In the genomic region with DNA sequence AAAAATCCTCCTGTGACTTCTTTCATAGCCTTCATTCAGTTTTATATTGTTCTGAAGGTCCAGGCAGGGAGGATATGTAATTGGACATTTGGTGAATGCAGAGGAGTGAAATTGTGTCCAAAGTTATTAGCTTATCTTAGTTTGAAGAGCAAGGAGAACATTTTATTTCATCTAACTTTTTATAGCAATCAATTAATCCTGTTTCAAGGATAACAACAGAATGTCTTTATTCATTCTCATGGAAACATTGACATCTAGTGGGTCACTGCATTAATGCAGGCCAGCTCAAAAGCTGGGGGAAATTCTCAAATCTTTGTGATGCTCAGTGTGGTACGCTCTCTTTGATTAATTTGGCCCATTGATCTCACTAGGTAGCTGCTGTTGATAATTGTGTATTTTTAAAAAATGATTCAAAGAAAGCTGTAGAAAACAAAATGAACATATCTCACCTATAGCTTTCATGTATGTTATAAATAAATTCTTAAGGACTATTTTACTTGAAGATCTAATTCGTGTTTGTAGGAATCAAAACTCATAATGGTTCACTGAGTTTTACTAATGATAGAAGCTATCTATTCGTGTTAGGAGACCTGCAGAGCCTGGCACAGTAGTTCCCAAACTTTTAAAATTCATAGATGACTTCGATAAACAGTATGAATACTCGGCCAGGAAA, we compare ENCODE assay signal across 8 cellular contexts.
DNase-seq lines count a peak whose midpoint lies in the region; ATAC-seq and TF ChIP-seq lines count a peak whose summit lies in the region.

No MANE protein-coding gene starts in this region.

- H3K4me1 Mint-ChIP-seq in activated T-helper 17 cell treated with anti-CD3 and anti-CD28 coated beads, Interleukin-2, amount 50 U/mL, for 72 hours, result no peaks in the 10 kb centered on the region

- ATAC-seq in GM18858 (IDR thresholded peaks at IDR 0.05; ENCODE audit: unreplicated experiment), result peak; percentile 66
- no peak for ATAC-seq in GM18517 (IDR thresholded peaks at IDR 0.05; ENCODE audit: unreplicated experiment)
- no peak for ATAC-seq in activated T-helper 17 cell treated with anti-CD3 and anti-CD28 coated beads, Interleukin-2, amount 50 U/mL, for 72 hours (replicated peaks)

- H2AFZ ChIP-seq in SK-N-SH (ENCODE audit: low read depth), result 0 out of 2 replicates have a peak overlapping the region, but pooled peaks have one; percentile 8

- no peak overlapping the region for H3K27ac Mint-ChIP-seq in activated T-helper 17 cell treated with anti-CD3 and anti-CD28 coated beads, Interleukin-2, amount 50 U/mL, for 72 hours

- CTCF ChIA-PET in SK-N-SH (lab: Yijun Ruan, JAX), result interaction anchor here (0.6 to 2.4 kb wide), 38 partner anchors 9 to 1720 kb away, joined by 3 to 18 read pairs (median 4); a partner anchor contains a TSS

- H3F3A ChIP-seq in SK-N-SH (replicated peaks; ENCODE audit: insufficient read depth), result peaks cover 31% of the 10 kb centered on the region

- TF ChIP-seq CTCF in SK-N-SH (IDR thresholded peaks at IDR 0.05), result peak; percentile 95
- TF ChIP-seq CTCF in fibroblast of the aortic adventitia (IDR thresholded peaks at IDR 0.05; ENCODE audit: insufficient read depth, low read length), result peak; percentile 82

- no peak overlapping the region; a peak in 1 of 4 replicates for H3K4me3 ChIP-seq in SK-N-SH (ENCODE audit: low read depth in 2 of 2, low read length in 1 of 2)
- H3K4me3 ChIP-seq in fibroblast of the aortic adventitia (ENCODE audit: low read depth, low read length), result no peak overlapping the region

- H3K36me3 ChIP-seq in SK-N-SH (replicated peaks in 1 of 2; ENCODE audit: control insufficient read depth in 1 of 2, insufficient read depth in 2 of 2, low read length in 1 of 2), result no peaks in the 10 kb centered on the region

- no peak overlapping the region for H3K9ac ChIP-seq in SK-N-SH

- H3K27me3 ChIP-seq in SK-N-SH (ENCODE audit: insufficient read depth), result no peaks in the 10 kb centered on the region

- H3K27ac ChIP-seq in SK-N-SH (ENCODE audit: low read depth in 2 of 2, low read length in 1 of 2), result peak overlapping the region; percentile 84 to 95

- POLR2A ChIA-PET in SK-N-SH (lab: Yijun Ruan, JAX), result no interaction called here

- no peaks in the 10 kb centered on the region for H3K9me3 Mint-ChIP-seq in activated T-helper 17 cell treated with anti-CD3 and anti-CD28 coated beads, Interleukin-2, amount 50 U/mL, for 72 hours

- no peaks in the 10 kb centered on the region for H3K9me3 ChIP-seq in SK-N-SH

- DNase-seq in COLO668 (lab: John Stamatoyannopoulos, UW; ENCODE audit: unreplicated experiment) (peak; percentile 25), LoVo (ENCODE audit: low spot score) (peak; percentile 24), SK-N-SH (peak; percentile 52), fibroblast of the aortic adventitia (ENCODE audit: low read depth) (peak; percentile 72), occipital lobe (lab: John Stamatoyannopoulos, UW) (peak; percentile 1)

- no peaks in the 10 kb centered on the region for H4K20me1 ChIP-seq in SK-N-SH (ENCODE audit: insufficient read depth)

- H3K27me3 Mint-ChIP-seq in activated T-helper 17 cell treated with anti-CD3 and anti-CD28 coated beads, Interleukin-2, amount 50 U/mL, for 72 hours, result peaks cover 11% of the 10 kb centered on the region

- H3K36me3 Mint-ChIP-seq in activated T-helper 17 cell treated with anti-CD3 and anti-CD28 coated beads, Interleukin-2, amount 50 U/mL, for 72 hours (ENCODE audit: low read depth), result no peaks in the 10 kb centered on the region

- H3K4me3 Mint-ChIP-seq in activated T-helper 17 cell treated with anti-CD3 and anti-CD28 coated beads, Interleukin-2, amount 50 U/mL, for 72 hours, result no peak overlapping the region

- H3K4me1 ChIP-seq in SK-N-SH (ENCODE audit: control insufficient read depth in 1 of 2, insufficient read depth in 2 of 2, low read depth in 1 of 2, low read length in 1 of 2), result peaks cover 21 to 28% of the 10 kb centered on the region in 2 experiments

- H3K4me2 ChIP-seq in SK-N-SH, result no peak overlapping the region

- H3K79me2 ChIP-seq in SK-N-SH (ENCODE audit: insufficient read depth), result no peaks in the 10 kb centered on the region

- 67% methylated on average over 5 of the region's 5 CpGs for WGBS in SK-N-SH (ENCODE audit: low lambda C conversion rate)

- no peak for TF ChIP-seq EP300 in SK-N-SH (IDR thresholded peaks at IDR 0.05; ENCODE audit: borderline replicate concordance in 1 of 2, low read depth in 1 of 2, low read length in 1 of 2)

- peak; percentile 97 for TF ChIP-seq RAD21 in SK-N-SH (IDR thresholded peaks at IDR 0.05; ENCODE audit: low read length)

- H3K9me2 ChIP-seq in SK-N-SH, result no peaks in the 10 kb centered on the region

TF ChIP-seq in SK-N-SH, 30 proteins besides CTCF, POLR2A, EP300 and RAD21:
- TF ChIP-seq TAF1 (IDR thresholded peaks at IDR 0.05; ENCODE audit: borderline replicate concordance, low read depth, low read length) (no peak), TCF12 (IDR thresholded peaks at IDR 0.05) (no peak), JUND (IDR thresholded peaks at IDR 0.05) (no peak), FOXJ3 (CRISPR knock-in tag; IDR thresholded peaks at IDR 0.05) (no peak), SMC3 (IDR thresholded peaks at IDR 0.05; ENCODE audit: low read depth, low read length) (peak; percentile 61), RCOR1 (IDR thresholded peaks at IDR 0.05; ENCODE audit: low read length) (0 out of 2 replicates have a peak, but pooled peaks have one; percentile 17)
- TF ChIP-seq, protein P1, sequence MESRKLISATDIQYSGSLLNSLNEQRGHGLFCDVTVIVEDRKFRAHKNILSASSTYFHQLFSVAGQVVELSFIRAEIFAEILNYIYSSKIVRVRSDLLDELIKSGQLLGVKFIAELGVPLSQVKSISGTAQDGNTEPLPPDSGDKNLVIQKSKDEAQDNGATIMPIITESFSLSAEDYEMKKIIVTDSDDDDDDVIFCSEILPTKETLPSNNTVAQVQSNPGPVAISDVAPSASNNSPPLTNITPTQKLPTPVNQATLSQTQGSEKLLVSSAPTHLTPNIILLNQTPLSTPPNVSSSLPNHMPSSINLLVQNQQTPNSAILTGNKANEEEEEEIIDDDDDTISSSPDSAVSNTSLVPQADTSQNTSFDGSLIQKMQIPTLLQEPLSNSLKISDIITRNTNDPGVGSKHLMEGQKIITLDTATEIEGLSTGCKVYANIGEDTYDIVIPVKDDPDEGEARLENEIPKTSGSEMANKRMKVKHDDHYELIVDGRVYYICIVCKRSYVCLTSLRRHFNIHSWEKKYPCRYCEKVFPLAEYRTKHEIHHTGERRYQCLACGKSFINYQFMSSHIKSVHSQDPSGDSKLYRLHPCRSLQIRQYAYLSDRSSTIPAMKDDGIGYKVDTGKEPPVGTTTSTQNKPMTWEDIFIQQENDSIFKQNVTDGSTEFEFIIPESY (IDR thresholded peaks at IDR 0.05; ENCODE audit: borderline replicate concordance, low read depth), result no peak
TF ChIP-seq in SK-N-SH: peak in this region for 2.

Comparison
In these comparisons a context has a peak if more than half of its experiments do, and no peak if none do; other contexts are left out.
1. DNase-seq: peak in every context shown above with its lines; median percentile 72 in fibroblast of the aortic adventitia; 52 in SK-N-SH; 25 in COLO668; 24 in LoVo; 1 in occipital lobe.